In genomic region chr7:74753921-74754482, GRCh38 we compare ENCODE assay signal across 7 cellular contexts. TPM values are rescaled to one million over a fixed set of nuclear protein-coding genes. Genes with fewer than 3 reads are reported as not detected.
"Had no signal": no experiment of that assay in that cellular context is flagged by ENCODE, and none has a peak within 500 bp of the region (broad histone marks: within the 10 kb centered on the region; RNA-seq: fewer than 3 reads in every experiment).

No MANE protein-coding gene starts in this region.

RNA-seq across cellular contexts. Expression of gene NCF1, which starts 19.8 kb away (rescaled TPM):
- total RNA-seq: dermis blood vessel endothelial cell, endothelial cell of umbilical vein, myocyte, pulmonary artery endothelial cell, smooth muscle cell, suprapubic skin, vagina had no signal
- polyA plus RNA-seq: endothelial cell of umbilical vein had no signal
